In genomic region chr5:111963555-111963954, GRCh38 we compare ENCODE assay signal across 20 cellular contexts.
"Had no signal": no experiment of that assay in that cellular context is flagged by ENCODE, and none has a peak within 500 bp of the region (broad histone marks: within the 10 kb centered on the region; RNA-seq: fewer than 3 reads in every experiment).

No MANE protein-coding gene starts in this region.

- H3K4me3 Mint-ChIP-seq: T-helper 17 cell; T-helper 2 cell treated with Interferon-gamma antibody and Interleukin-4, amounts not matched to agents 5 μg/mL and 100 μg/mL, for 36 hours had no signal

- ATAC-seq: Panc1, PC-3, SK-N-SH treated with all-trans-retinoic acid at 6 μM for 48 hours, T-helper 17 cell had no signal

- H3K9me3 Mint-ChIP-seq: T-helper 2 cell treated with Interferon-gamma antibody and Interleukin-4, amounts not matched to agents 5 μg/mL and 100 μg/mL, for 36 hours had no signal

- H3K27ac Mint-ChIP-seq: T-helper 17 cell; T-helper 2 cell treated with Interferon-gamma antibody and Interleukin-4, amounts not matched to agents 5 μg/mL and 100 μg/mL, for 36 hours had no signal

- H3K4me1 Mint-ChIP-seq: T-helper 17 cell had no signal

- DNase-seq: KBM-7, NCI-H1048, NCI-H1105, NCI-H1417, NCI-H1436 treated with DMSO at 0.1 percent for 48 hours, NCI-H1694 treated with DMSO at 0.1 percent for 48 hours, NCI-H1930, NCI-H2081, NCI-H2107, NCI-H2227 treated with DMSO at 0.1 percent for 48 hours, NCI-H524, NCI-H526 treated with DMSO at 0.1 percent for 48 hours, NCI-H748 treated with DMSO at 0.1 percent for 48 hours, PC-3, SHP77, T-helper 1 cell, T-helper 17 cell had no signal
